In the genomic region with DNA sequence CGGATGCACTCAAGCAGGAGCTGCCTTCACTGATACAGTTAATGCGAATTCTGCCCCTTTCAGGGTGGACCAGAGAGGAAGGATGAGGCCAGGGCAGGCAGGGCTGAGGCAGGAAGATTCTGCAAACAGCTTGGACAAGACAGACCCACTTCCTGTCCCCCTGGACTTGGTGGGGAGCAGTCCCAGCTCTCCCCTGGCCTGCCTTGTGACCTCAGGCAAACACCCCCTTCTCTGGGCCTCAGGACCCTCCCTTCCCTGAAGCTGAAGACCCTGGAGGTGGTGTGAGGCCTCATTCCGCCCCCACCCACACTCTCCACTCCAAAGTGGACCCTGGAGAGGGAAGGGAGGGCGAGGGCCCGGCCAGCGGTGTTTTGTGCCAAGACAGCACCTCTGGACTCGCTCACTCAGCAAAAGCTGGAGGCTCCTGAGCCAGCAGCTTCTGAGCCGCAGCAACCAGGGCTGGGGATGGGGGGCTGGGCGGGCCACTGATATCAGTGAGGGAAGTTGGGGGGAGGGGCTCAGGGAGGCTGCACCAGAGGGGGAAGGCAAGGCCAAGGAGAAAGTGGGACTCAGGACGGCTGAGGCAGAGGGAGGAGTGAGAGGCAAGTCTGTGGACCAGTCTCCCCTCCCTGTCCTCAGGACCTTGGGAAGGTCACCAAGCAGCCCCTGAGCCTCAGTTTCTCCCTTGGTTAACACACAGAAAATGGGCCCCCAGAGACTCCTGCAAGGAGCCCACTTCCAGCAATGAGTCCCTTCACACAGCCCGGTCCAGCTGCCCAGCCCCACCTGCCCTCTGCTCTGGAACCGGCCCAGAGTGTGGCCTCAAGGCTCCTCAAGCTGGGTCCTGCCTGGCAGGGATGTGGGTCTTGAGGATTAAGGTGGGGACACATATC, we compare ENCODE assay signal across 14 cellular contexts. TPM values are rescaled to one million over a fixed set of nuclear protein-coding genes. Genes with fewer than 3 reads are reported as not detected.
DNase-seq lines count a peak whose midpoint lies in the region; ATAC-seq, FAIRE-seq and TF ChIP-seq lines count a peak whose summit lies in the region.
"Had no signal": no experiment of that assay in that cellular context is flagged by ENCODE, and none has a peak within 500 bp of the region (broad histone marks: within the 10 kb centered on the region; RNA-seq: fewer than 3 reads in every experiment).

No MANE protein-coding gene starts in this region.

- peaks cover 15% of the 10 kb centered on the region for H3K27me3 Mint-ChIP-seq in GM23338 (ENCODE audit: insufficient read depth, low read depth, poor library complexity)

- H3K9me2 ChIP-seq in GM23338 (ENCODE audit: insufficient read depth): no peaks in the 10 kb centered on the region
- H3K9me2 ChIP-seq: SK-N-SH had no signal

- H3K4me1 ChIP-seq in GM23338 (ENCODE audit: insufficient read depth) (peaks cover 10% of the 10 kb centered on the region), colonic mucosa (no peaks in the 10 kb centered on the region), osteoblast (ENCODE audit: insufficient read depth, low read length) (no peaks in the 10 kb centered on the region), foreskin keratinocyte (no peaks in the 10 kb centered on the region)

- H3K79me2 ChIP-seq in GM23338 (replicated peaks; ENCODE audit: insufficient read depth) (no peaks in the 10 kb centered on the region), osteoblast (ENCODE audit: insufficient read depth, low read length) (no peaks in the 10 kb centered on the region)

- H3F3A ChIP-seq in GM23338 (replicated peaks; ENCODE audit: low read depth): no peaks in the 10 kb centered on the region

- ATAC-seq in GM23338: peak; percentile 37
- no peak for ATAC-seq in foreskin keratinocyte
- ATAC-seq in HG03571 (IDR thresholded peaks at IDR 0.05; ENCODE audit: unreplicated experiment): no peak

- peaks cover 26% of the 10 kb centered on the region for H3K4me1 Mint-ChIP-seq in GM23338

- H3K9ac ChIP-seq in colonic mucosa (ENCODE audit: low read depth in 2 of 2, low read length in 2 of 2): no peak overlapping the region
- H3K9ac ChIP-seq: SK-N-SH had no signal

- no peaks in the 10 kb centered on the region for H4K20me1 ChIP-seq in GM23338 (replicated peaks; ENCODE audit: insufficient read depth)
- H4K20me1 ChIP-seq in osteoblast (ENCODE audit: insufficient read depth, low read length): peaks cover 3% of the 10 kb centered on the region

- H3K27ac Mint-ChIP-seq in GM23338: no peak overlapping the region
- H3K27ac Mint-ChIP-seq: activated naive CD8-positive, alpha-beta T cell had no signal

- H3K4me2 ChIP-seq in GM23338: peak overlapping the region; percentile 71
- no peak overlapping the region for H3K4me2 ChIP-seq in osteoblast (ENCODE audit: insufficient read depth, low read length)
- H3K4me2 ChIP-seq: SK-N-SH had no signal

- H3K4me3 ChIP-seq in GM23338 (no peak overlapping the region), colonic mucosa (no peak overlapping the region), osteoblast (ENCODE audit: insufficient read depth, low read length) (no peak overlapping the region)

- no peak overlapping the region for H3K27ac ChIP-seq in GM23338 (ENCODE audit: low read depth)
- H3K27ac ChIP-seq in colonic mucosa: no peak overlapping the region
- peak overlapping the region; percentile 35 for H3K27ac ChIP-seq in layer of hippocampus (ENCODE audit: low read depth, low read length)
- no peak overlapping the region for H3K27ac ChIP-seq in osteoblast (ENCODE audit: low read depth, low read length)
- H3K27ac ChIP-seq in foreskin keratinocyte: no peak overlapping the region

- TF ChIP-seq CTCF in GM23338 (conservative IDR thresholded peaks at IDR 0.05; ENCODE audit: low read depth in 2 of 2) (no peak), colonic mucosa (IDR thresholded peaks at IDR 0.05) (no peak), osteoblast (IDR thresholded peaks at IDR 0.05; ENCODE audit: extremely low read depth, low read depth, low read length) (no peak), foreskin keratinocyte (conservative IDR thresholded peaks at IDR 0.05) (no peak)

- H3K4me3 Mint-ChIP-seq in GM23338: no peak overlapping the region; the same call in 2 of the 3 replicates
- H3K4me3 Mint-ChIP-seq: activated naive CD8-positive, alpha-beta T cell had no signal

- intact Hi-C loops in colonic mucosa (cut with DNase I): no loop called here

- H2AFZ ChIP-seq in GM23338 (no peak overlapping the region), osteoblast (ENCODE audit: low read length) (no peak overlapping the region)

- H3K27me3 ChIP-seq in GM23338 (ENCODE audit: insufficient read depth) (no peaks in the 10 kb centered on the region), colonic mucosa (no peaks in the 10 kb centered on the region), layer of hippocampus (ENCODE audit: control insufficient read depth, insufficient read depth, low read length) (no peaks in the 10 kb centered on the region), osteoblast (ENCODE audit: insufficient read depth, low read length) (no peaks in the 10 kb centered on the region), foreskin keratinocyte (peaks cover 3% of the 10 kb centered on the region)

- FAIRE-seq in frontal cortex (lab: Jason Lieb, UNC): no peak
- FAIRE-seq: D721Med, HTR-8/SVneo had no signal

- no peaks in the 10 kb centered on the region for H3K9me3 ChIP-seq in colonic mucosa
- no peaks in the 10 kb centered on the region for H3K9me3 ChIP-seq in osteoblast (ENCODE audit: low read depth, low read length)
- H3K9me3 ChIP-seq: SK-N-SH had no signal

- H3K36me3 Mint-ChIP-seq in GM23338 (ENCODE audit: low read depth): no peaks in the 10 kb centered on the region
- H3K36me3 Mint-ChIP-seq: activated naive CD8-positive, alpha-beta T cell had no signal

- DNase-seq in GM23338 (ENCODE audit: low spot score) (peak; percentile 73), colonic mucosa (peak; percentile 52), osteoblast (ENCODE audit: insufficient read length, low spot score, missing footprints) (peak; percentile 78), foreskin keratinocyte (no peak), frontal cortex (ENCODE audit: low spot score in 2 of 2) (no peak), GDM1 (lab: John Stamatoyannopoulos, UW) (no peak)
- DNase-seq: activated CD4-positive, CD25-positive, alpha-beta regulatory T cell treated with anti-CD3 and anti-CD28 coated beads, Interleukin-2, amount 50 U/mL, for 72 hours; occipital lobe; SK-N-SH had no signal

- no peaks in the 10 kb centered on the region; the same call in 2 of the 3 replicates for H3K9me3 Mint-ChIP-seq in GM23338

- no peaks in the 10 kb centered on the region; the same call in 1 of the 2 replicates for H3K36me3 ChIP-seq in GM23338 (ENCODE audit: insufficient read depth)
- H3K36me3 ChIP-seq in colonic mucosa: no peaks in the 10 kb centered on the region
- no peaks in the 10 kb centered on the region for H3K36me3 ChIP-seq in osteoblast (ENCODE audit: insufficient read depth, low read length)

TF ChIP-seq in GM23338, 12 proteins besides CTCF, POLR2A, EP300 and RAD21 (continues in another document):
- TF ChIP-seq ZNF331 (CRISPR knock-in tag; IDR thresholded peaks at IDR 0.05; ENCODE audit: low read depth) (no peak), EZH2phosphoT487 (IDR thresholded peaks at IDR 0.05; ENCODE audit: unreplicated experiment) (no peak), JUNB (IDR thresholded peaks at IDR 0.05; ENCODE audit: unreplicated experiment) (no peak)
- TF ChIP-seq, protein P1, sequence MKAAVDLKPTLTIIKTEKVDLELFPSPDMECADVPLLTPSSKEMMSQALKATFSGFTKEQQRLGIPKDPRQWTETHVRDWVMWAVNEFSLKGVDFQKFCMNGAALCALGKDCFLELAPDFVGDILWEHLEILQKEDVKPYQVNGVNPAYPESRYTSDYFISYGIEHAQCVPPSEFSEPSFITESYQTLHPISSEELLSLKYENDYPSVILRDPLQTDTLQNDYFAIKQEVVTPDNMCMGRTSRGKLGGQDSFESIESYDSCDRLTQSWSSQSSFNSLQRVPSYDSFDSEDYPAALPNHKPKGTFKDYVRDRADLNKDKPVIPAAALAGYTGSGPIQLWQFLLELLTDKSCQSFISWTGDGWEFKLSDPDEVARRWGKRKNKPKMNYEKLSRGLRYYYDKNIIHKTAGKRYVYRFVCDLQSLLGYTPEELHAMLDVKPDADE (IDR thresholded peaks at IDR 0.05): no peak

RNA-seq across cellular contexts. Expression of a gene that starts 8.4 kb away (rescaled TPM):
- total RNA-seq in GM23338 (2014; rRNA removed; shearing (Covaris generic)): 2.7 and 4.0 TPM in 2 replicates
- polyA plus RNA-seq in GM23338 (2016; fragmentation: Nextera tagmentation; extraction: Ambion mirVana): 3.4 and 3.9 TPM in 2 replicates
- 1 to 10 TPM; 3.7 to 5.9 TPM for total RNA-seq in colonic mucosa
- total RNA-seq in osteoblast: 15.9 and 20.3 TPM in 2 replicates
- total RNA-seq in foreskin keratinocyte: 0.31 and 0.35 TPM in 2 replicates
- polyA plus RNA-seq in foreskin keratinocyte: 0.52 and 0.55 TPM in 2 replicates
- total RNA-seq in frontal cortex: 1.6 TPM

RNA-seq across cellular contexts. Expression of a gene that starts 17.6 kb away (rescaled TPM):
- 73.5 and 91.4 TPM in 2 replicates for total RNA-seq in GM23338 (2014; rRNA removed; shearing (Covaris generic))
- 44.4 and 44.6 TPM in 2 replicates for polyA plus RNA-seq in GM23338 (2016; fragmentation: Nextera tagmentation; extraction: Ambion mirVana)
- total RNA-seq in colonic mucosa: 10 to 100 TPM; 10.4 to 13.3 TPM
- 127 and 144 TPM in 2 replicates for total RNA-seq in osteoblast
- total RNA-seq in foreskin keratinocyte: 7.1 and 7.9 TPM in 2 replicates
- 8.0 and 8.8 TPM in 2 replicates for polyA plus RNA-seq in foreskin keratinocyte
- 35.5 TPM for total RNA-seq in frontal cortex

RNA-seq across cellular contexts. Expression of a gene that starts 41.2 kb away (rescaled TPM):
- total RNA-seq in GM23338 (2014; rRNA removed; shearing (Covaris generic)): 0.35 and 0.89 TPM in 2 replicates
- polyA plus RNA-seq in GM23338 (2016; fragmentation: Nextera tagmentation; extraction: Ambion mirVana): 0.44 and 0.75 TPM in 2 replicates
- under 1 TPM; 0.58 to 0.77 TPM for total RNA-seq in colonic mucosa
- total RNA-seq in osteoblast: 5.6 and 8.0 TPM in 2 replicates
- total RNA-seq in foreskin keratinocyte: 0.07 and 0.10 TPM in 2 replicates
- 0.25 TPM in 2 replicates for polyA plus RNA-seq in foreskin keratinocyte
- 1.6 TPM for total RNA-seq in frontal cortex

RNA-seq across cellular contexts. Expression of a gene that starts 58.5 kb away (rescaled TPM):
- total RNA-seq in GM23338 (2014; rRNA removed; shearing (Covaris generic)): 718 and 839 TPM in 2 replicates
- 2,531 and 2,750 TPM in 2 replicates for polyA plus RNA-seq in GM23338 (2016; fragmentation: Nextera tagmentation; extraction: Ambion mirVana)
- 1,000 to 10,000 TPM; 5,286 to 5,395 TPM for total RNA-seq in colonic mucosa
- total RNA-seq in osteoblast: 1,459 and 1,507 TPM in 2 replicates
- 845 and 1,177 TPM in 2 replicates for total RNA-seq in foreskin keratinocyte
- 2,804 and 3,960 TPM in 2 replicates for polyA plus RNA-seq in foreskin keratinocyte
- total RNA-seq in frontal cortex: 254 TPM

Comparison
In these comparisons a context has a peak if more than half of its experiments do, and no peak if none do; other contexts are left out.
1. DNase-seq: peak in GM23338 (single experiment), colonic mucosa (single experiment) and osteoblast (single experiment); none in foreskin keratinocyte (0 of 2), frontal cortex (0 of 2) and GDM1 (single experiment).